In the genomic region with DNA sequence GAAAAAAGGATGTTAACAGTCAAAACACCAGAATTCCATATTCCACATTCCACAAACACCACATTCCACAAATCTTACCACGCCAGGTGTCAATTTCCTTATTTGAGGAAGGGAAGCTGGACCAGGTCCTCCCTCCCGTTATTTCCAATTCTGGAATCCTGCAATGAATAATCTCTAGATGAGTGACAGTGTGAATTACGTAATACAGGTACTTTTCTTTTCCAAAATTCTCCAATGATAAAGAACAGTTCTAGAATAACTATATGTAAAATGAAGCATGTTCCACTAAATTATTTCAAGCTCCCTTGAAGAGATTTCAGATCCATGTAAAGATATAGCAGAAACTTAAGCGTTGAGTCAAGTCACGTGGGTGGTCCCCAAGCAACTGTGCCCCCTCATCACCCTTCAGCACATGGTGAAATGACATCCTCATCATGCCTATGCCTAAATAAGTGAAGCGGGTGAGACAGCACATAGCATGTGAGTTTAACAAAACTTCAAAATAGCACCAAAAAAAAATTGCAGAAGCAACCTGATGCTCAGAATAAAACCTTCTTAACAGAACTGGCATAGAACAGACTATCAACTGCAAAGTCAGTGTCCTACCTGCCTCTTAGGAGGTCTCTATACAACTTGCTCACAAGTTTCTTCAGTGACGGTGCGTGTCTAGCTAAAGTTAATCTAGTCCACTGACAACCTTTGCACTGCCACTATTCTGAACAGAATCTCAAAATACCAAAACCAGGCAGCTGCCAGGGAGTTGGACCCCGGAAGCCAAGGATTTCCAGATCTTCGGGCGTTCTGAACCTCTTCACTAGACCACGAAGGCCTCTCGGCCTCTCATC, we compare ENCODE assay signal across 8 cellular contexts. TPM values are rescaled to one million over a fixed set of nuclear protein-coding genes. Genes with fewer than 3 reads are reported as not detected.
A peak's percentile ranks its signal among the peaks of the same experiment; 100 is the strongest.
DNase-seq lines count a peak whose midpoint lies in the region; ATAC-seq, FAIRE-seq and TF ChIP-seq lines count a peak whose summit lies in the region.

No MANE protein-coding gene starts in this region.

- H3K9ac ChIP-seq in mammary epithelial cell (ENCODE audit: insufficient read depth, low read length) = peak overlapping the region; percentile 82
- peak overlapping the region; percentile 81 for H3K9ac ChIP-seq in HepG2 (ENCODE audit: insufficient read depth, low read depth, low read length)

- no peak for TF ChIP-seq RAD21 in HepG2 (CRISPR knock-in tag; IDR thresholded peaks at IDR 0.05)

- peak; percentile 18 for FAIRE-seq in HepG2 (lab: Jason Lieb, UNC)

- BruUV-seq in mammary epithelial cell (replicated peaks; lab: Mats Ljungman, UMichigan) (no TSS peak), HepG2 (replicated peaks; lab: Mats Ljungman, UMichigan) (TSS peak; percentile 50)

- CTCF ChIA-PET in mammary epithelial cell (lab: Charles Lee; ENCODE audit: low non-redundant PET) (interaction anchor here (0.6 kb wide), 1 partner anchor 348 kb away, joined by 5 read pairs; no protein-coding TSS in a partner anchor), HepG2 (lab: Yijun Ruan, JAX; ENCODE audit: low intra/inter-chr PET ratio, low total read pairs) (no interaction called here)

- TF ChIP-seq POLR2A in HepG2 (IDR thresholded peaks at IDR 0.05; ENCODE audit: insufficient read depth in 1 of 2, low read depth in 2 of 2, low read length in 2 of 2) = no peak

- peak overlapping the region; percentile 70 to 95 (median 90) for H3K4me3 ChIP-seq in mammary epithelial cell (replicated peaks in 1 of 3; ENCODE audit: insufficient read depth in 1 of 3, low read depth in 2 of 3, low read length in 3 of 3)
- peak overlapping the region; percentile 89 to 98 (median 94) for H3K4me3 ChIP-seq in HepG2 (replicated peaks in 1 of 3; ENCODE audit: insufficient read depth in 1 of 3, low read depth in 2 of 3, low read length in 3 of 3)
- H3K4me3 ChIP-seq in thoracic aorta = peak overlapping the region; percentile 94

- dilution Hi-C loops in mammary epithelial cell (cut with HindIII; ENCODE audit: low sequenced_read_pairs) = loop anchor here (5.0 kb wide), 1 partner anchor 33 kb away; no protein-coding TSS in a partner anchor

- peak overlapping the region; percentile 82 for H3K4me2 ChIP-seq in mammary epithelial cell (ENCODE audit: insufficient read depth, low read depth, low read length)
- H3K4me2 ChIP-seq in HepG2 (ENCODE audit: low read depth, low read length) = peak overlapping the region; percentile 82

- in situ Hi-C loops in mammary epithelial cell (cut with MboI; ENCODE audit: low sequenced_read_pairs in 2 of 2) = loop anchor here in 1 of 2 donors (25.0 kb wide), 1 partner anchor 107 kb away; no protein-coding TSS in a partner anchor
- in situ Hi-C loops in HepG2 (cut with HindIII; ENCODE audit: extremely low pct_ligation_motif_present, low pct_unique_long_range_greater_than_20kb) = no loop called here

- TF ChIP-seq EP300 in HepG2 (IDR thresholded peaks at IDR 0.05; ENCODE audit: low read depth in 2 of 2, low read length in 2 of 2) (no peak), HepG2 (CRISPR knock-in tag; IDR thresholded peaks at IDR 0.05; ENCODE audit: borderline replicate concordance) (no peak)

- POLR2A ChIA-PET in HepG2 (lab: Yijun Ruan, JAX) = interaction anchor here (1.3 kb wide), 1 partner anchor 108 kb away, joined by 3 read pairs; a partner anchor contains a TSS

- no peak for TF ChIP-seq CTCF in mammary epithelial cell (conservative IDR thresholded peaks at IDR 0.05 in 1 of 2, IDR thresholded peaks at IDR 0.05 in 1 of 2; ENCODE audit: extremely low read depth in 1 of 2, insufficient read depth in 1 of 2, low read depth in 1 of 2, low read length in 2 of 2)
- TF ChIP-seq CTCF in HepG2 (CRISPR knock-in tag; IDR thresholded peaks at IDR 0.05) = no peak
- TF ChIP-seq CTCF in thoracic aorta (IDR thresholded peaks at IDR 0.05) = no peak

- H3K79me2 ChIP-seq in mammary epithelial cell (ENCODE audit: insufficient read depth, low read length) (peaks cover 41% of the 10 kb centered on the region), HepG2 (ENCODE audit: insufficient read depth, low read length) (peaks cover 42% of the 10 kb centered on the region)

- H3K27me3 ChIP-seq in mammary epithelial cell (ENCODE audit: insufficient read depth, low read length) (no peaks in the 10 kb centered on the region), HepG2 (ENCODE audit: control insufficient read depth in 1 of 2, insufficient read depth in 2 of 2, low read length in 2 of 2) (no peaks in the 10 kb centered on the region; a peak in 1 of 5 replicates), thoracic aorta (replicated peaks; ENCODE audit: insufficient read depth) (no peaks in the 10 kb centered on the region)

- H4K20me1 ChIP-seq in mammary epithelial cell (ENCODE audit: insufficient read depth, low read length) = no peaks in the 10 kb centered on the region
- 0 out of 2 replicates have a peak, but pooled peaks cover 2% of the 10 kb centered on the region for H4K20me1 ChIP-seq in HepG2 (ENCODE audit: insufficient read depth, low read length)

- no peaks in the 10 kb centered on the region for H3K9me3 ChIP-seq in mammary epithelial cell (replicated peaks; ENCODE audit: insufficient read depth, low read length)
- H3K9me3 ChIP-seq in HepG2 (ENCODE audit: low read length) = no peaks in the 10 kb centered on the region
- no peaks in the 10 kb centered on the region for H3K9me3 ChIP-seq in thoracic aorta

- WGBS in mammary epithelial cell (ENCODE audit: low coverage, missing lambda C conversion rate) = 18% methylated on average over 13 of the region's 13 CpGs
- 25% methylated on average over 13 of the region's 13 CpGs for WGBS in HepG2 (ENCODE audit: low lambda C conversion rate)

- peaks cover 13% of the 10 kb centered on the region for H3K36me3 ChIP-seq in mammary epithelial cell (ENCODE audit: insufficient read depth, low read length)
- peaks cover 11 to 42% of the 10 kb centered on the region in 2 experiments for H3K36me3 ChIP-seq in HepG2 (replicated peaks in 1 of 2; ENCODE audit: control insufficient read depth in 1 of 2, insufficient read depth in 2 of 2, low read length in 2 of 2)
- H3K36me3 ChIP-seq in thoracic aorta = no peaks in the 10 kb centered on the region

- H3K4me1 ChIP-seq in mammary epithelial cell (ENCODE audit: insufficient read depth, low read length) = peaks cover 15% of the 10 kb centered on the region
- H3K4me1 ChIP-seq in HepG2 (ENCODE audit: insufficient read depth, low read length) = peaks cover 34% of the 10 kb centered on the region
- H3K4me1 ChIP-seq in thoracic aorta (ENCODE audit: control insufficient read depth in 1 of 2, low read depth in 2 of 2) = peaks cover 0 to 16% of the 10 kb centered on the region in 2 donors

- DNase-seq in Daoy (ENCODE audit: low read depth) = peak; percentile 4
- DNase-seq in NCI-H1092 (lab: John Stamatoyannopoulos, UW) = peak; percentile 28
- peak; percentile 14 for DNase-seq in mammary epithelial cell
- DNase-seq in HepG2 (ENCODE audit: low spot score) = no peak
- no peak for DNase-seq in thoracic aorta (ENCODE audit: low spot score)
- DNase-seq in DMS153 (lab: John Stamatoyannopoulos, UW) = no peak

- peak overlapping the region; percentile 98 for H2AFZ ChIP-seq in mammary epithelial cell (ENCODE audit: low read depth, low read length)
- H2AFZ ChIP-seq in HepG2 (ENCODE audit: low read length) = no peak overlapping the region

- intact Hi-C loops in mammary epithelial cell (cut with micrococcal nuclease) (loop anchor here (1.0 to 2.0 kb wide), 2 partner anchors 32 to 107 kb away; no protein-coding TSS in a partner anchor), HepG2 (cut with micrococcal nuclease; ENCODE audit: unreplicated experiment) (loop anchor here (10.0 kb wide), 1 partner anchor 130 kb away; no protein-coding TSS in a partner anchor)

- ATAC-seq in GM21717 (IDR thresholded peaks at IDR 0.05; ENCODE audit: unreplicated experiment) (peak; percentile 15), HepG2 (peak; percentile 8), thoracic aorta (ENCODE audit: insufficient number of reproducible peaks, low FRiP score, low read depth) (no peak), GM21825 (IDR thresholded peaks at IDR 0.05; ENCODE audit: unreplicated experiment) (no peak)

- H3K27ac ChIP-seq in mammary epithelial cell (ENCODE audit: insufficient read depth, low read depth, low read length) = peak overlapping the region; percentile 44
- peak overlapping the region; percentile 69 for H3K27ac ChIP-seq in HepG2 (ENCODE audit: extremely low read length, insufficient read depth, low read length)
- H3K27ac ChIP-seq in thoracic aorta = peak overlapping the region; percentile 52 to 61

TF ChIP-seq in HepG2, 621 proteins besides CTCF, POLR2A, EP300 and RAD21 (continues in another document):
- TF ChIP-seq NCOA1 (CRISPR knock-in tag; IDR thresholded peaks at IDR 0.05) = no peak

RNA-seq across cellular contexts. Expression of a gene that starts 0.9 kb away (rescaled TPM):
- 20.2 and 21.5 TPM in 2 replicates for total RNA-seq in Daoy (2014; rRNA removed; shearing (Covaris generic))
- total RNA-seq in mammary epithelial cell (10 to 100 TPM; 27.3 to 33.6 TPM), HepG2 (2016; rRNA removed; fragmentation: Illumina TruSeq; extraction: Trizol) (17.9 and 22.9 TPM in 2 replicates), thoracic aorta (10 to 100 TPM; 34.5 to 35.3 TPM)
- polyA plus RNA-seq in mammary epithelial cell (28.3 TPM), HepG2 (2011; rRNA removed) (23.7 and 31.0 TPM in 2 replicates)
- 47.3 TPM for polyA minus RNA-seq in mammary epithelial cell
- 4.2 and 4.3 TPM in 2 replicates for total RNA-seq in HepG2 (2016; cell fraction: cytosol; rRNA removed; fragmentation: Illumina TruSeq; extraction: Trizol; ENCODE audit: low read depth)
- 14.3 and 22.1 TPM in 2 replicates for total RNA-seq in HepG2 (2016; cell fraction: insoluble cytoplasmic fraction; rRNA removed; fragmentation: Illumina TruSeq; extraction: Trizol)
- 10.6 and 11.5 TPM in 2 replicates for total RNA-seq in HepG2 (2016; cell fraction: membrane; rRNA removed; fragmentation: Illumina TruSeq; extraction: Trizol)
- 25.7 and 37.4 TPM in 2 replicates for total RNA-seq in HepG2 (2016; cell fraction: nucleus; rRNA removed; fragmentation: Illumina TruSeq; extraction: Trizol)
- 14.7 and 16.3 TPM in 2 replicates for polyA plus RNA-seq in HepG2 (2011; cell fraction: cytosol; rRNA removed)
- 127 and 157 TPM in 2 replicates for polyA plus RNA-seq in HepG2 (2011; cell fraction: nucleus; rRNA removed)
- polyA plus RNA-seq in HepG2 (2012) = 21.8 and 24.9 TPM in 2 replicates
- 1.2 and 1.4 TPM in 2 replicates for polyA plus RNA-seq in HepG2 (2016; cell fraction: cytosol; fragmentation: Illumina TruSeq; extraction: Trizol; ENCODE audit: low read depth)
- polyA plus RNA-seq in HepG2 (2016; cell fraction: insoluble cytoplasmic fraction; fragmentation: Illumina TruSeq; extraction: Trizol; ENCODE audit: low read depth) = 10.0 and 12.7 TPM in 2 replicates
- 3.3 and 3.4 TPM in 2 replicates for polyA plus RNA-seq in HepG2 (2016; cell fraction: membrane; fragmentation: Illumina TruSeq; extraction: Trizol; ENCODE audit: low read depth)
- polyA plus RNA-seq in HepG2 (2016; cell fraction: nucleus; fragmentation: Illumina TruSeq; extraction: Trizol; ENCODE audit: insufficient read depth, low read depth) = 53.0 and 63.6 TPM in 2 replicates
- polyA minus RNA-seq in HepG2 (2011; rRNA and poly(A)+ RNA removed; ENCODE audit: low replicate concordance) = 22.5 and 25.1 TPM in 2 replicates
- polyA minus RNA-seq in HepG2 (2011; cell fraction: cytosol; rRNA and poly(A)+ RNA removed) = 7.3 and 11.0 TPM in 2 replicates
- 49.2 and 52.1 TPM in 2 replicates for polyA minus RNA-seq in HepG2 (2011; cell fraction: nucleus; rRNA and poly(A)+ RNA removed)

Comparison
In these comparisons a context has a peak if more than half of its experiments do, and no peak if none do; other contexts are left out.
1. DNase-seq: peak in Daoy (single experiment), NCI-H1092 (single experiment) and mammary epithelial cell (single experiment); none in HepG2 (single experiment), thoracic aorta (single experiment) and DMS153 (single experiment).
2. ATAC-seq: peak in GM21717 (single experiment) and HepG2 (single experiment); none in thoracic aorta (single experiment) and GM21825 (single experiment).
3. Peak in every context shown above with its lines, with median percentiles within 50 percentile points of each other: H3K27ac ChIP-seq and H3K4me3 ChIP-seq.